Comparison of ENCODE assay signal across 10 cellular contexts in genomic region chr2:233449071-233449901, GRCh38.
DNase-seq lines count a peak whose midpoint lies in the region; ATAC-seq, FAIRE-seq and TF ChIP-seq lines count a peak whose summit lies in the region.
"Had no signal": no experiment of that assay in that cellular context is flagged by ENCODE, and none has a peak within 500 bp of the region (broad histone marks: within the 10 kb centered on the region; RNA-seq: fewer than 3 reads in every experiment).

No MANE protein-coding gene starts in this region.

- in situ Hi-C loops in K562 (cut with MboI): no loop called here

- peaks cover 22% of the 10 kb centered on the region for H3K36me3 Mint-ChIP-seq in activated CD8-positive, alpha-beta memory T cell treated with anti-CD3 and anti-CD28 coated beads, Interleukin-2, amount 10 ng/mL, durations not matched to agents 7 days and 5 days

- no peaks in the 10 kb centered on the region for H3K9me3 Mint-ChIP-seq in activated CD8-positive, alpha-beta memory T cell treated with anti-CD3 and anti-CD28 coated beads, Interleukin-2, amount 10 ng/mL, durations not matched to agents 7 days and 5 days (ENCODE audit: low read depth)

- H4K20me1 ChIP-seq in SK-N-SH (ENCODE audit: insufficient read depth) (no peaks in the 10 kb centered on the region), K562 (replicated peaks; ENCODE audit: control insufficient read depth, insufficient read depth, low read length) (no peaks in the 10 kb centered on the region)

- no peak for TF ChIP-seq POLR2A in K562 (conservative IDR thresholded peaks at IDR 0.05)
- TF ChIP-seq POLR2A in suprapubic skin (IDR thresholded peaks at IDR 0.05): no peak

- no TSS peak for BruUV-seq in K562 (replicated peaks; lab: Mats Ljungman, UMichigan)

- no peaks in the 10 kb centered on the region for H3F3A ChIP-seq in SK-N-SH (replicated peaks; ENCODE audit: insufficient read depth)

- H3K9me3 ChIP-seq in SK-N-SH (no peaks in the 10 kb centered on the region), K562 (replicated peaks; ENCODE audit: control insufficient read depth, insufficient read depth, low read depth, low read length) (no peaks in the 10 kb centered on the region), iPS-15b (ENCODE audit: control insufficient read depth, insufficient read depth, low read length) (no peaks in the 10 kb centered on the region), suprapubic skin (no peaks in the 10 kb centered on the region)
- H3K9me3 ChIP-seq in effector memory CD4-positive, alpha-beta T cell (ENCODE audit: control insufficient read depth, low read length): no peaks in the 10 kb centered on the region
- H3K9me3 ChIP-seq: BLaER1 treated with 17β-estradiol and CSF1 and Interleukin-3, amounts not matched to agents 10 nM and 100 nM had no signal

- H3K27me3 ChIP-seq in SK-N-SH (ENCODE audit: insufficient read depth) (no peaks in the 10 kb centered on the region), K562 (ENCODE audit: control insufficient read depth in 2 of 2, insufficient read depth in 2 of 2, low read length in 2 of 2) (no peaks in the 10 kb centered on the region), iPS-15b (ENCODE audit: control insufficient read depth, insufficient read depth, low read length) (no peaks in the 10 kb centered on the region), suprapubic skin (no peaks in the 10 kb centered on the region)
- no peaks in the 10 kb centered on the region for H3K27me3 ChIP-seq in effector memory CD4-positive, alpha-beta T cell (replicated peaks; ENCODE audit: control insufficient read depth, insufficient read depth, low read length, poor library complexity, severe bottlenecking)
- H3K27me3 ChIP-seq: BLaER1 treated with 17β-estradiol and CSF1 and Interleukin-3, amounts not matched to agents 10 nM and 100 nM had no signal

- H3K4me1 Mint-ChIP-seq in activated CD8-positive, alpha-beta memory T cell treated with anti-CD3 and anti-CD28 coated beads, Interleukin-2, amount 10 ng/mL, durations not matched to agents 7 days and 5 days: peaks cover 2% of the 10 kb centered on the region

- no peak overlapping the region for H3K27ac Mint-ChIP-seq in activated CD8-positive, alpha-beta memory T cell treated with anti-CD3 and anti-CD28 coated beads, Interleukin-2, amount 10 ng/mL, durations not matched to agents 7 days and 5 days

- TF ChIP-seq EP300 in SK-N-SH (IDR thresholded peaks at IDR 0.05; ENCODE audit: borderline replicate concordance in 1 of 2, low read depth in 1 of 2, low read length in 1 of 2) (no peak), K562 (IDR thresholded peaks at IDR 0.05; ENCODE audit: low read length) (no peak), suprapubic skin (IDR thresholded peaks at IDR 0.05) (no peak)

- CTCF ChIA-PET in SK-N-SH (lab: Yijun Ruan, JAX) (interaction anchor here (1.0 to 2.7 kb wide), 9 partner anchors 12 to 384 kb away, joined by 3 to 19 read pairs (median 7); partner anchors contain the start of gene DGKD), K562 (lab: Yijun Ruan, JAX; ENCODE audit: low intra/inter-chr PET ratio) (no interaction called here)
- CTCF ChIA-PET in activated CD8-positive, alpha-beta memory T cell treated with anti-CD3 and anti-CD28 coated beads, Interleukin-2, amount 10 ng/mL, durations not matched to agents 7 days and 5 days (lab: Charles Lee): interaction anchor here (0.9 to 7.7 kb wide), 3 partner anchors 8 to 46 kb away, joined by 3 to 193 read pairs (median 6); no protein-coding TSS in a partner anchor

- H3K4me2 ChIP-seq in SK-N-SH (no peak overlapping the region), K562 (ENCODE audit: insufficient read depth, low read length) (no peak overlapping the region)
- H3K4me2 ChIP-seq: BLaER1 treated with 17β-estradiol and CSF1 and Interleukin-3, amounts not matched to agents 10 nM and 100 nM had no signal

- TF ChIP-seq CTCF in SK-N-SH (IDR thresholded peaks at IDR 0.05) (peak; percentile 25), K562 (IDR thresholded peaks at IDR 0.05 in 2 of 3, conservative IDR thresholded peaks at IDR 0.05 in 1 of 3; ENCODE audit: insufficient read depth in 2 of 3, low read depth in 1 of 3, low read length in 3 of 3) (peak in 2 of 3 experiments; percentile 1 to 10; a peak in 1 of 6 replicates), suprapubic skin (IDR thresholded peaks at IDR 0.05) (peak in 1 of 2 donors; percentile 58)

- no peaks in the 10 kb centered on the region for H3K27me3 Mint-ChIP-seq in activated CD8-positive, alpha-beta memory T cell treated with anti-CD3 and anti-CD28 coated beads, Interleukin-2, amount 10 ng/mL, durations not matched to agents 7 days and 5 days

- no peaks in the 10 kb centered on the region for H3K9me1 ChIP-seq in K562 (ENCODE audit: control insufficient read depth, insufficient read depth, low read length)

- no peak for FAIRE-seq in K562 (lab: Jason Lieb, UNC)
- FAIRE-seq: endometrium had no signal

- H3K36me3 ChIP-seq in SK-N-SH (replicated peaks in 1 of 2; ENCODE audit: control insufficient read depth in 1 of 2, insufficient read depth in 2 of 2, low read length in 1 of 2) (peaks cover 8 to 55% of the 10 kb centered on the region in 2 experiments), K562 (ENCODE audit: control insufficient read depth, insufficient read depth, low read length) (peaks cover 60% of the 10 kb centered on the region; the same call in 2 of the 3 replicates), iPS-15b (ENCODE audit: control insufficient read depth, insufficient read depth, low read length) (peaks cover 7% of the 10 kb centered on the region), suprapubic skin (peaks cover 61% of the 10 kb centered on the region)
- peaks cover 100% of the 10 kb centered on the region for H3K36me3 ChIP-seq in effector memory CD4-positive, alpha-beta T cell (ENCODE audit: control insufficient read depth, insufficient read depth, low read length)

- no peaks in the 10 kb centered on the region for H3K9me2 ChIP-seq in SK-N-SH

- DNase-seq in SK-N-SH (peak; percentile 56), K562 (ENCODE audit: extremely low read depth in 1 of 4, low spot score in 3 of 4) (no peak), suprapubic skin (ENCODE audit: low spot score in 2 of 2) (peak; percentile 55 to 77)
- DNase-seq in activated CD8-positive, alpha-beta memory T cell treated with anti-CD3 and anti-CD28 coated beads, Interleukin-2, amount 10 ng/mL, durations not matched to agents 7 days and 5 days: no peak
- DNase-seq in effector memory CD4-positive, alpha-beta T cell: no peak
- no peak for DNase-seq in activated CD4-positive, alpha-beta T cell treated with anti-CD3 and anti-CD28 coated beads for 4 hours

- H2AFZ ChIP-seq in SK-N-SH (ENCODE audit: low read depth) (no peak overlapping the region), K562 (ENCODE audit: low read depth, low read length) (no peak overlapping the region)

- peak; percentile 35 for TF ChIP-seq RAD21 in SK-N-SH (IDR thresholded peaks at IDR 0.05; ENCODE audit: low read length)
- TF ChIP-seq RAD21 in K562 (CRISPR knock-in tag; conservative IDR thresholded peaks at IDR 0.05 in 1 of 2, IDR thresholded peaks at IDR 0.05 in 1 of 2): no peak

- intact Hi-C loops in K562 (cut with micrococcal nuclease): loop anchor here (10.0 kb wide), 1 partner anchor 184 kb away; no protein-coding TSS in a partner anchor

- H3K4me1 ChIP-seq in SK-N-SH (ENCODE audit: control insufficient read depth in 1 of 2, insufficient read depth in 2 of 2, low read depth in 1 of 2, low read length in 1 of 2) (no peaks in the 10 kb centered on the region), K562 (replicated peaks in 1 of 2; ENCODE audit: control insufficient read depth in 2 of 2, insufficient read depth in 2 of 2, low read length in 2 of 2) (peaks cover 7 to 18% of the 10 kb centered on the region in 2 experiments; a peak in 4 of 5 replicates), iPS-15b (ENCODE audit: control insufficient read depth, insufficient read depth, low read length) (peaks cover 2% of the 10 kb centered on the region), suprapubic skin (no peaks in the 10 kb centered on the region)
- no peaks in the 10 kb centered on the region for H3K4me1 ChIP-seq in effector memory CD4-positive, alpha-beta T cell (ENCODE audit: control insufficient read depth, insufficient read depth, low read length, poor library complexity, severe bottlenecking)

- ATAC-seq in SK-N-SH treated with all-trans-retinoic acid at 6 μM for 48 hours (no peak; the same call in 2 of the 3 replicates), K562 (peak; percentile 33; the same call in 1 of the 3 replicates)
- no peak for ATAC-seq in activated CD8-positive, alpha-beta memory T cell treated with anti-CD3 and anti-CD28 coated beads, Interleukin-2, amount 10 ng/mL, durations not matched to agents 7 days and 5 days

- H3K79me2 ChIP-seq in SK-N-SH (ENCODE audit: insufficient read depth): peaks cover 5% of the 10 kb centered on the region; the same call in 1 of the 2 replicates
- no peaks in the 10 kb centered on the region for H3K79me2 ChIP-seq in K562 (ENCODE audit: control insufficient read depth, insufficient read depth, low read length)

- 90% methylated on average over 19 of the region's 31 CpGs for WGBS in SK-N-SH (ENCODE audit: low lambda C conversion rate)
- 81% methylated on average over 21 of the region's 31 CpGs for WGBS in K562 (ENCODE audit: insufficient coverage, low coverage, missing lambda C conversion rate)
- 81% methylated on average over 29 of the region's 31 CpGs for WGBS in suprapubic skin

- POLR2A ChIA-PET in SK-N-SH (lab: Yijun Ruan, JAX): no interaction called here
- POLR2A ChIA-PET in K562 (lab: Yijun Ruan, JAX): interaction anchor here (0.5 to 0.6 kb wide), 2 partner anchors 112 to 278 kb away, joined by 3 read pairs; no protein-coding TSS in a partner anchor

- H3K4me3 ChIP-seq in SK-N-SH (ENCODE audit: low read depth in 2 of 2, low read length in 1 of 2) (no peak overlapping the region; a peak in 1 of 4 replicates), K562 (no peak overlapping the region), iPS-15b (ENCODE audit: low read depth, low read length) (peak overlapping the region; percentile 22), suprapubic skin (no peak overlapping the region)
- no peak overlapping the region for H3K4me3 ChIP-seq in effector memory CD4-positive, alpha-beta T cell (ENCODE audit: insufficient read depth, low read depth, low read length, poor library complexity, severe bottlenecking)
- H3K4me3 ChIP-seq: BLaER1 treated with 17β-estradiol and CSF1 and Interleukin-3, amounts not matched to agents 10 nM and 100 nM had no signal

- no peak overlapping the region for H3K9ac ChIP-seq in SK-N-SH
- no peak overlapping the region; a peak in 1 of 4 replicates for H3K9ac ChIP-seq in K562 (ENCODE audit: insufficient read depth in 1 of 2, low read depth in 2 of 2, low read length in 2 of 2)
- no peak overlapping the region for H3K9ac ChIP-seq in iPS-15b (ENCODE audit: low read depth, low read length)
- H3K9ac ChIP-seq: BLaER1 treated with 17β-estradiol and CSF1 and Interleukin-3, amounts not matched to agents 10 nM and 100 nM had no signal

- no peak overlapping the region for H3K27ac ChIP-seq in SK-N-SH (ENCODE audit: low read depth in 2 of 2, low read length in 1 of 2)
- H3K27ac ChIP-seq in K562 (ENCODE audit: extremely low read depth, low read depth, low read length): no peak overlapping the region
- no peak overlapping the region for H3K27ac ChIP-seq in suprapubic skin
- H3K27ac ChIP-seq in effector memory CD4-positive, alpha-beta T cell (ENCODE audit: insufficient read depth, low read length, poor library complexity, severe bottlenecking): no peak overlapping the region

- H3K4me3 Mint-ChIP-seq in activated CD8-positive, alpha-beta memory T cell treated with anti-CD3 and anti-CD28 coated beads, Interleukin-2, amount 10 ng/mL, durations not matched to agents 7 days and 5 days: no peak overlapping the region

Comparison
In these comparisons a context has a peak if more than half of its experiments do, and no peak if none do; other contexts are left out.
1. DNase-seq: peak in SK-N-SH (single experiment) and suprapubic skin (2 of 2); none in K562 (0 of 4), activated CD8-positive, alpha-beta memory T cell treated with anti-CD3 and anti-CD28 coated beads, Interleukin-2, amount 10 ng/mL, durations not matched to agents 7 days and 5 days (single experiment), effector memory CD4-positive, alpha-beta T cell (0 of 3) and activated CD4-positive, alpha-beta T cell treated with anti-CD3 and anti-CD28 coated beads for 4 hours (0 of 2).
2. Of the 27 proteins assayed by ChIP-seq in both K562 and SK-N-SH: peak only in K562: none; only in SK-N-SH: RAD21; in both: CTCF; in neither: 25.